In the genomic region with DNA sequence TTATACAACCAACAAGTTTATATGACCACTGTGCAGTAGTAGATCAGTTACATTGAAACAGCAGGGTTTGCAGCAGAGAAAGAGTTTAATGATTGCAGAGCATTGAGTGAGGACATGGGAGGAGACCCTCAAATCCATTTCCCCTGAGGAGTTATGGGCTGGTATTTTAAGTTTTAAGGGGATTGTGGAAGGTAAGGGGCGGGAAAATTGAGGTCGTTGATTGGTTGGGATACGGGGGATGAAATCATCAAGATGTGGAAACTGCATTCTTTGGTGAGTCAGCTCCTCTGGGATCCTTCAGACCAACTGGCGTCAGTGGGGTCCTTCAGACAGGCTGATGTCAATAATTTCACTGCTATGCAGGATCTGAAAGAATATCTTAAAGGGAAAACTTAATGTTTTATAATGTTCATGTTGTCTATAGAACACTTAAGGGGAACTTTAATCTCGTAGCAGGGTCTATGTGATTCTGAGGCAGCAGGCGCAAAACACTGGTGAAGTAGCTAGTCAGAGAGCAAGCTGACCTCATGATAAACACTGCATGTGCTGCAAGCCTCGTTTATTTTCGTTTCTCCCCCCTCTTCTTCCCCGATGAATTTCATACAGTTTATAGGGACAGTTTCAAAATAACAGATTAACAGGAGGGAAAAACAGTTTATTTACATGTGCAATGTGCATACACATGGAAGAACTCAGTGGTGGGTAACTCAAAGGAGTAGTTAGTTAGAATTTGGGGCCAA, we compare ENCODE assay signal across 14 cellular contexts. TPM values are rescaled to one million over a fixed set of nuclear protein-coding genes. Genes with fewer than 3 reads are reported as not detected.
DNase-seq lines count a peak whose midpoint lies in the region; FAIRE-seq and TF ChIP-seq lines count a peak whose summit lies in the region.
"Had no signal": no experiment of that assay in that cellular context is flagged by ENCODE, and none has a peak within 500 bp of the region (broad histone marks: within the 10 kb centered on the region; RNA-seq: fewer than 3 reads in every experiment).

No MANE protein-coding gene starts in this region.

- no peak for TF ChIP-seq POLR2A in H1 (IDR thresholded peaks at IDR 0.05; ENCODE audit: control extremely low read depth in 1 of 2, low read depth in 2 of 2, low read length in 2 of 2)

- no peaks in the 10 kb centered on the region for H4K20me1 ChIP-seq in H1 (replicated peaks in 1 of 2; ENCODE audit: control insufficient read depth in 1 of 2, insufficient read depth in 2 of 2, low read length in 2 of 2)

- H3K23me2 ChIP-seq in H1 (ENCODE audit: low read depth, low read length), result no peaks in the 10 kb centered on the region; the same call in 1 of the 2 replicates

- H2BK20ac ChIP-seq in H1 (ENCODE audit: low read length), result no peak overlapping the region

- DNase-seq in H4 (ENCODE audit: low spot score) (peak; percentile 86), RCC 7860 (ENCODE audit: low spot score) (peak; percentile 40), H1 (ENCODE audit: low read depth in 1 of 2, low spot score in 2 of 2) (peak in 1 of 2 experiments; percentile 17), skeletal muscle cell (ENCODE audit: low read depth) (peak; percentile 85), activated T-cell treated with anti-CD3 and anti-CD28 coated beads for 4 hours (no peak), NCI-H146 treated with DMSO at 0.1 percent for 48 hours (lab: John Stamatoyannopoulos, UW; ENCODE audit: unreplicated experiment) (no peak), SHP77 treated with DMSO at 0.1 percent for 48 hours (lab: John Stamatoyannopoulos, UW) (no peak), CD1c-positive myeloid dendritic cell (ENCODE audit: extremely low spot score) (no peak)
- DNase-seq: activated CD8-positive, alpha-beta T cell treated with anti-CD3 and anti-CD28 coated beads, Interleukin-2, amount 10 ng/mL, durations not matched to agents 7 days and 5 days; amygdala; foreskin melanocyte; NCI-H2081; SHP77 had no signal

- no peak overlapping the region for H3K4me2 ChIP-seq in H1 (ENCODE audit: insufficient read depth in 1 of 2, low read depth in 2 of 2, low read length in 2 of 2)

- H4K91ac ChIP-seq in H1 (replicated peaks; ENCODE audit: insufficient read length, low read length), result no peak overlapping the region

- no peaks in the 10 kb centered on the region for H3K27me3 ChIP-seq in H1 (replicated peaks in 1 of 4; ENCODE audit: control insufficient read depth in 3 of 4, extremely low read depth in 1 of 4, insufficient read depth in 3 of 4, low read length in 3 of 4)
- H3K27me3 ChIP-seq: right atrium auricular region had no signal

- no peak for TF ChIP-seq CTCF in H1 (IDR thresholded peaks at IDR 0.05; ENCODE audit: control extremely low read depth in 1 of 3, insufficient read depth in 1 of 3, low read depth in 1 of 3, low read length in 3 of 3)

- POLR2A ChIA-PET in H1 (lab: Charles Lee; ENCODE audit: partially characterized antibody), result interaction anchor here (0.7 to 1.3 kb wide), 4 partner anchors 10 to 37 kb away, joined by 3 to 6 read pairs (median 3); no protein-coding TSS in a partner anchor

- H4K5ac ChIP-seq in H1 (ENCODE audit: insufficient read length, low read depth, low read length), result no peak overlapping the region

- TF ChIP-seq EP300 in H1 (IDR thresholded peaks at IDR 0.05; ENCODE audit: borderline replicate concordance in 1 of 2, low read depth in 2 of 2, low read length in 2 of 2), result no peak

- no peaks in the 10 kb centered on the region for H3K4me1 ChIP-seq in H1 (replicated peaks in 1 of 4; ENCODE audit: control insufficient read depth in 3 of 4, insufficient read depth in 4 of 4, low read length in 3 of 4)
- H3K4me1 ChIP-seq: right atrium auricular region had no signal

- no peaks in the 10 kb centered on the region for H3K9me3 ChIP-seq in H1 (ENCODE audit: insufficient read depth in 2 of 2, low read depth in 1 of 2, low read length in 1 of 2)
- H3K9me3 ChIP-seq: right atrium auricular region had no signal

- no peak overlapping the region for H3K23ac ChIP-seq in H1 (ENCODE audit: insufficient read length)

- no peak overlapping the region for H3K4ac ChIP-seq in H1 (replicated peaks; ENCODE audit: insufficient read length, low read depth, low read length)

- no peak overlapping the region for H2AK5ac ChIP-seq in H1 (ENCODE audit: low read depth, low read length)

- H3K36me3 ChIP-seq in H1 (ENCODE audit: control insufficient read depth in 2 of 4, insufficient read depth in 4 of 4, low read length in 3 of 4), result no peaks in the 10 kb centered on the region

- H2BK12ac ChIP-seq in H1 (ENCODE audit: low read depth, low read length), result no peak overlapping the region

- H4K8ac ChIP-seq in H1 (ENCODE audit: extremely low read depth, insufficient read depth, low read length), result no peak overlapping the region

- no peak overlapping the region for H3K9ac ChIP-seq in H1 (replicated peaks in 1 of 4; ENCODE audit: extremely low read depth in 1 of 4, low read depth in 3 of 4, low read length in 3 of 4)

- no peak for TF ChIP-seq RAD21 in H1 (IDR thresholded peaks at IDR 0.05 in 1 of 2, conservative IDR thresholded peaks at IDR 0.05 in 1 of 2; ENCODE audit: low read depth in 2 of 2, low read length in 2 of 2)

- H2BK5ac ChIP-seq in H1 (ENCODE audit: low read depth, low read length), result no peak overlapping the region

- no peak overlapping the region for H3K4me3 ChIP-seq in H1 (ENCODE audit: extremely low read depth in 1 of 4, insufficient read depth in 2 of 4, low read depth in 3 of 4, low read length in 4 of 4)
- H3K4me3 ChIP-seq in skeletal muscle cell (ENCODE audit: low read depth, low read length), result no peak overlapping the region
- H3K4me3 ChIP-seq: right atrium auricular region had no signal

- no peak overlapping the region for H3K14ac ChIP-seq in H1 (ENCODE audit: insufficient read length)

- FAIRE-seq in RCC 7860 (lab: Jason Lieb, UNC), result no peak
- FAIRE-seq in H1 (lab: Jason Lieb, UNC), result peak; percentile 50

- H3K79me2 ChIP-seq in H1 (ENCODE audit: control insufficient read depth in 1 of 2, insufficient read depth in 2 of 2, low read length in 2 of 2), result no peaks in the 10 kb centered on the region

- H3K56ac ChIP-seq in H1 (replicated peaks; ENCODE audit: insufficient read length, low read depth, low read length), result no peak overlapping the region

- 92 to 100% methylated on average over 3 to 9 of the region's 9 CpGs for WGBS in H1 (ENCODE audit: extremely low coverage in 1 of 2, insufficient coverage in 1 of 2, insufficient read length in 1 of 2, insufficient replicate concordance in 2 of 2, low coverage in 1 of 2, low lambda C conversion rate in 2 of 2, missing lambda C conversion rate in 1 of 2), 2 experiments

- H2BK120ac ChIP-seq in H1 (replicated peaks; ENCODE audit: low read depth, low read length), result no peak overlapping the region

- CTCF ChIA-PET in H1 (lab: Charles Lee; ENCODE audit: partially characterized antibody), result interaction anchor here (0.6 kb wide), 2 partner anchors 74 to 755 kb away, joined by 3 read pairs; no protein-coding TSS in a partner anchor

- H3K79me1 ChIP-seq in H1 (ENCODE audit: low read depth, low read length), result no peaks in the 10 kb centered on the region

- H2BK15ac ChIP-seq in H1 (ENCODE audit: low read length), result no peak overlapping the region

- H3K27ac ChIP-seq in H1 (ENCODE audit: low read depth, low read length), result no peak overlapping the region
- H3K27ac ChIP-seq: right atrium auricular region had no signal

- H2AFZ ChIP-seq in H1 (ENCODE audit: low read length), result no peak overlapping the region

- no peak overlapping the region for H3K18ac ChIP-seq in H1 (ENCODE audit: extremely low read depth, low read length)

RNA-seq across cellular contexts. Expression of gene BACE1-AS, which starts 17.4 kb away (rescaled TPM):
- total RNA-seq in H4 (2014; rRNA removed; shearing (Covaris generic)), result 1.6 and 2.9 TPM in 2 replicates
- 12.2 and 14.9 TPM in 2 replicates for total RNA-seq in H1 (2021; fragmentation: NEBNext Ultra II Directional; extraction: Animal tissue kit (Norgen Biotek cat#: 25700))
- 11.8 and 17.4 TPM in 2 replicates for polyA plus RNA-seq in H1 (2011; rRNA removed)
- polyA plus RNA-seq in H1 (2011; cell fraction: cytosol; rRNA removed), result 7.0 TPM
- 13.1 TPM for polyA plus RNA-seq in H1 (2011; cell fraction: nucleus; rRNA removed)
- 7.8 to 11.0 TPM (median 8.3 TPM) in 4 replicates for polyA plus RNA-seq in H1 (2012, experiment 1 of 2)
- polyA plus RNA-seq in H1 (2012, experiment 2 of 2), result 0.92 TPM
- polyA plus RNA-seq in H1 (2013, experiment 1 of 2), result 9.5 TPM
- polyA plus RNA-seq in H1 (2013, experiment 2 of 2), result 9.2 TPM
- 19.7 and 28.4 TPM in 2 replicates for polyA minus RNA-seq in H1 (2011; rRNA and poly(A)+ RNA removed)
- 11.6 TPM for polyA minus RNA-seq in H1 (2011; cell fraction: cytosol; rRNA and poly(A)+ RNA removed)
- 13.4 TPM for polyA minus RNA-seq in H1 (2011; cell fraction: nucleus; rRNA and poly(A)+ RNA removed)

RNA-seq across cellular contexts. Expression of gene RNF214, which starts 41.2 kb away (rescaled TPM):
- total RNA-seq in H4 (2014; rRNA removed; shearing (Covaris generic)), result 5.3 and 6.7 TPM in 2 replicates
- 33.7 and 35.6 TPM in 2 replicates for total RNA-seq in H1 (2021; fragmentation: NEBNext Ultra II Directional; extraction: Animal tissue kit (Norgen Biotek cat#: 25700))
- 34.9 and 35.3 TPM in 2 replicates for polyA plus RNA-seq in H1 (2011; rRNA removed)
- polyA plus RNA-seq in H1 (2011; cell fraction: cytosol; rRNA removed), result 20.7 TPM
- 80.8 TPM for polyA plus RNA-seq in H1 (2011; cell fraction: nucleus; rRNA removed)
- polyA plus RNA-seq in H1 (2012, experiment 1 of 2), result 18.8 to 22.7 TPM (median 20.3 TPM) in 4 replicates
- 4.6 TPM for polyA plus RNA-seq in H1 (2012, experiment 2 of 2)
- polyA plus RNA-seq in H1 (2013, experiment 1 of 2), result 18.8 TPM
- polyA plus RNA-seq in H1 (2013, experiment 2 of 2), result 17.3 TPM
- 79.0 and 79.9 TPM in 2 replicates for polyA minus RNA-seq in H1 (2011; rRNA and poly(A)+ RNA removed)
- polyA minus RNA-seq in H1 (2011; cell fraction: cytosol; rRNA and poly(A)+ RNA removed), result 23.1 TPM
- 39.3 TPM for polyA minus RNA-seq in H1 (2011; cell fraction: nucleus; rRNA and poly(A)+ RNA removed)

RNA-seq across cellular contexts. Expression of gene PCSK7, which starts 41.8 kb away (rescaled TPM):
- total RNA-seq in H4 (2014; rRNA removed; shearing (Covaris generic)), result 14.1 and 18.1 TPM in 2 replicates
- 38.5 and 45.6 TPM in 2 replicates for total RNA-seq in H1 (2021; fragmentation: NEBNext Ultra II Directional; extraction: Animal tissue kit (Norgen Biotek cat#: 25700))
- polyA plus RNA-seq in H1 (2011; rRNA removed), result 23.4 and 38.8 TPM in 2 replicates
- polyA plus RNA-seq in H1 (2011; cell fraction: cytosol; rRNA removed), result 33.3 TPM
- 67.6 TPM for polyA plus RNA-seq in H1 (2011; cell fraction: nucleus; rRNA removed)
- 26.1 to 32.5 TPM (median 31.3 TPM) in 4 replicates for polyA plus RNA-seq in H1 (2012, experiment 1 of 2)
- polyA plus RNA-seq in H1 (2012, experiment 2 of 2), result 15.2 TPM
- 20.6 TPM for polyA plus RNA-seq in H1 (2013, experiment 1 of 2)
- polyA plus RNA-seq in H1 (2013, experiment 2 of 2), result 21.3 TPM
- polyA minus RNA-seq in H1 (2011; rRNA and poly(A)+ RNA removed), result 30.3 and 32.9 TPM in 2 replicates
- 23.0 TPM for polyA minus RNA-seq in H1 (2011; cell fraction: cytosol; rRNA and poly(A)+ RNA removed)
- polyA minus RNA-seq in H1 (2011; cell fraction: nucleus; rRNA and poly(A)+ RNA removed), result 30.8 TPM

RNA-seq across cellular contexts. Expression of gene BACE1, which starts 42.3 kb away (rescaled TPM):
- total RNA-seq in H4 (2014; rRNA removed; shearing (Covaris generic)), result 18.6 and 24.4 TPM in 2 replicates
- 7.5 and 7.7 TPM in 2 replicates for total RNA-seq in H1 (2021; fragmentation: NEBNext Ultra II Directional; extraction: Animal tissue kit (Norgen Biotek cat#: 25700))
- polyA plus RNA-seq in H1 (2011; rRNA removed), result 7.9 and 9.5 TPM in 2 replicates
- polyA plus RNA-seq in H1 (2011; cell fraction: cytosol; rRNA removed), result 6.1 TPM
- 16.9 TPM for polyA plus RNA-seq in H1 (2011; cell fraction: nucleus; rRNA removed)
- polyA plus RNA-seq in H1 (2012, experiment 1 of 2), result 8.2 to 11.3 TPM (median 9.2 TPM) in 4 replicates
- 4.9 TPM for polyA plus RNA-seq in H1 (2012, experiment 2 of 2)
- polyA plus RNA-seq in H1 (2013, experiment 1 of 2), result 6.5 TPM
- polyA plus RNA-seq in H1 (2013, experiment 2 of 2), result 6.4 TPM
- 20.2 and 21.9 TPM in 2 replicates for polyA minus RNA-seq in H1 (2011; rRNA and poly(A)+ RNA removed)
- polyA minus RNA-seq in H1 (2011; cell fraction: cytosol; rRNA and poly(A)+ RNA removed), result 6.2 TPM
- polyA minus RNA-seq in H1 (2011; cell fraction: nucleus; rRNA and poly(A)+ RNA removed), result 5.4 TPM

RNA-seq across cellular contexts. Expression of gene CEP164, which starts 53.9 kb away (rescaled TPM):
- 16.5 and 19.6 TPM in 2 replicates for total RNA-seq in H4 (2014; rRNA removed; shearing (Covaris generic))
- total RNA-seq in H1 (2021; fragmentation: NEBNext Ultra II Directional; extraction: Animal tissue kit (Norgen Biotek cat#: 25700)), result 18.7 and 20.8 TPM in 2 replicates
- polyA plus RNA-seq in H1 (2011; rRNA removed), result 8.4 and 10.5 TPM in 2 replicates
- polyA plus RNA-seq in H1 (2011; cell fraction: cytosol; rRNA removed), result 12.3 TPM
- 49.4 TPM for polyA plus RNA-seq in H1 (2011; cell fraction: nucleus; rRNA removed)
- 14.5 to 18.6 TPM (median 14.7 TPM) in 4 replicates for polyA plus RNA-seq in H1 (2012, experiment 1 of 2)
- polyA plus RNA-seq in H1 (2012, experiment 2 of 2), result 9.2 TPM
- polyA plus RNA-seq in H1 (2013, experiment 1 of 2), result 17.7 TPM
- 16.6 TPM for polyA plus RNA-seq in H1 (2013, experiment 2 of 2)
- 12.4 and 13.0 TPM in 2 replicates for polyA minus RNA-seq in H1 (2011; rRNA and poly(A)+ RNA removed)
- 9.7 TPM for polyA minus RNA-seq in H1 (2011; cell fraction: cytosol; rRNA and poly(A)+ RNA removed)
- polyA minus RNA-seq in H1 (2011; cell fraction: nucleus; rRNA and poly(A)+ RNA removed), result 14.4 TPM

Comparison
In these comparisons a context has a peak if more than half of its experiments do, and no peak if none do; other contexts are left out.
1. DNase-seq: peak in H4 (single experiment), RCC 7860 (single experiment) and skeletal muscle cell (single experiment); none in activated T-cell treated with anti-CD3 and anti-CD28 coated beads for 4 hours (single experiment), NCI-H146 treated with DMSO at 0.1 percent for 48 hours (single experiment), SHP77 treated with DMSO at 0.1 percent for 48 hours (single experiment) and CD1c-positive myeloid dendritic cell (single experiment).